Comparison of ENCODE assay signal across 31 cellular contexts in genomic region chr12:44640831-44641230, GRCh38.
"Had no signal": no experiment of that assay in that cellular context is flagged by ENCODE, and none has a peak within 500 bp of the region (broad histone marks: within the 10 kb centered on the region; RNA-seq: fewer than 3 reads in every experiment).

No MANE protein-coding gene starts in this region.

- H3K36me3 ChIP-seq: brain microvascular endothelial cell, esophagus muscularis mucosa, gastroesophageal sphincter, WERI-Rb-1 had no signal

- H3K9me3 ChIP-seq: esophagus muscularis mucosa, gastroesophageal sphincter had no signal

- DNase-seq: activated B cell treated with CpG ODN at 0.5 μM for 24 hours; activated CD4-positive, alpha-beta memory T cell treated with anti-CD3 and anti-CD28 coated beads, Interleukin-2, amount 10 ng/mL, durations not matched to agents 7 days and 5 days; activated CD4-positive, alpha-beta T cell treated with anti-CD3 and anti-CD28 coated beads for 1 hour; activated CD4-positive, alpha-beta T cell treated with anti-CD3 and anti-CD28 coated beads for 4 hours; activated CD4-positive, alpha-beta T cell treated with anti-CD3 and anti-CD28 coated beads, Interleukin-2, amount 10 ng/mL, durations not matched to agents 7 days and 5 days; activated CD4-positive, alpha-beta T cell treated with anti-CD3 and anti-CD28 coated beads, Interleukin-2, amount 50 U/mL, for 4 hours; activated CD8-positive, alpha-beta memory T cell treated with anti-CD3 and anti-CD28 coated beads, Interleukin-2, amount 50 U/mL, for 48 hours; activated gamma-delta T cell; activated naive CD4-positive, alpha-beta T cell; activated naive CD4-positive, alpha-beta T cell treated with anti-CD3 and anti-CD28 coated beads, Interleukin-2, amount 50 U/mL, for 16 hours; activated naive CD8-positive, alpha-beta T cell treated with anti-CD3 and anti-CD28 coated beads, Interleukin-2, amount 10 ng/mL, durations not matched to agents 7 days and 5 days; activated T-cell treated with anti-CD3 and anti-CD28 coated beads for 4 hours; activated T-cell treated with anti-CD3 and anti-CD28 coated beads, Interleukin-2, amount 50 U/mL, for 24 hours; activated T-cell treated with anti-CD3 and anti-CD28 coated beads, Interleukin-2, amount 50 U/mL, for 72 hours; amniotic stem cell; brain microvascular endothelial cell; cortex of kidney; dermis blood vessel endothelial cell; effector CD4-positive, alpha-beta T cell; effector memory CD8-positive, alpha-beta T cell; erythroblast; head of caudate nucleus; T-helper 1 cell; T-helper 17 cell; T1000; WERI-Rb-1 had no signal

- H3K27ac Mint-ChIP-seq: activated B cell treated with CpG ODN at 0.5 μM for 24 hours; activated CD4-positive, alpha-beta memory T cell treated with anti-CD3 and anti-CD28 coated beads, Interleukin-2, amount 10 ng/mL, durations not matched to agents 7 days and 5 days; activated CD4-positive, alpha-beta T cell treated with anti-CD3 and anti-CD28 coated beads, Interleukin-2, amount 10 ng/mL, durations not matched to agents 7 days and 5 days; activated naive CD8-positive, alpha-beta T cell treated with anti-CD3 and anti-CD28 coated beads, Interleukin-2, amount 10 ng/mL, durations not matched to agents 7 days and 5 days; activated T-cell treated with anti-CD3 and anti-CD28 coated beads, Interleukin-2, amount 50 U/mL, for 24 hours; activated T-cell treated with anti-CD3 and anti-CD28 coated beads, Interleukin-2, amount 50 U/mL, for 72 hours; effector memory CD8-positive, alpha-beta T cell; T-helper 17 cell; T-helper 2 cell treated with Interferon-gamma antibody and Interleukin-4, amounts not matched to agents 5 μg/mL and 100 μg/mL, for 36 hours had no signal

- H3K4me3 ChIP-seq: esophagus muscularis mucosa, gastroesophageal sphincter had no signal

- H3K27ac ChIP-seq: brain microvascular endothelial cell, esophagus muscularis mucosa, foreskin keratinocyte, gastroesophageal sphincter, WERI-Rb-1 had no signal

- H3K9me3 Mint-ChIP-seq: activated B cell treated with CpG ODN at 0.5 μM for 24 hours; activated CD4-positive, alpha-beta memory T cell treated with anti-CD3 and anti-CD28 coated beads, Interleukin-2, amount 10 ng/mL, durations not matched to agents 7 days and 5 days; activated CD4-positive, alpha-beta T cell treated with anti-CD3 and anti-CD28 coated beads, Interleukin-2, amount 10 ng/mL, durations not matched to agents 7 days and 5 days; activated T-cell treated with anti-CD3 and anti-CD28 coated beads, Interleukin-2, amount 50 U/mL, for 24 hours; activated T-cell treated with anti-CD3 and anti-CD28 coated beads, Interleukin-2, amount 50 U/mL, for 72 hours; central memory CD8-positive, alpha-beta T cell; effector memory CD8-positive, alpha-beta T cell; T-helper 2 cell treated with Interferon-gamma antibody and Interleukin-4, amounts not matched to agents 5 μg/mL and 100 μg/mL, for 36 hours had no signal

- ATAC-seq: activated T-cell treated with anti-CD3 and anti-CD28 coated beads, Interleukin-2, amount 50 U/mL, for 72 hours; effector memory CD8-positive, alpha-beta T cell; foreskin keratinocyte; gastroesophageal sphincter; T-helper 17 cell had no signal

- H3K4me3 Mint-ChIP-seq: activated B cell treated with CpG ODN at 0.5 μM for 24 hours; activated CD4-positive, alpha-beta memory T cell treated with anti-CD3 and anti-CD28 coated beads, Interleukin-2, amount 10 ng/mL, durations not matched to agents 7 days and 5 days; activated CD4-positive, alpha-beta T cell treated with anti-CD3 and anti-CD28 coated beads, Interleukin-2, amount 10 ng/mL, durations not matched to agents 7 days and 5 days; activated naive CD8-positive, alpha-beta T cell treated with anti-CD3 and anti-CD28 coated beads, Interleukin-2, amount 10 ng/mL, durations not matched to agents 7 days and 5 days; activated T-cell treated with anti-CD3 and anti-CD28 coated beads, Interleukin-2, amount 50 U/mL, for 24 hours; activated T-cell treated with anti-CD3 and anti-CD28 coated beads, Interleukin-2, amount 50 U/mL, for 72 hours; central memory CD8-positive, alpha-beta T cell; effector memory CD8-positive, alpha-beta T cell; T-helper 17 cell; T-helper 2 cell treated with Interferon-gamma antibody and Interleukin-4, amounts not matched to agents 5 μg/mL and 100 μg/mL, for 36 hours had no signal

- H3K27me3 Mint-ChIP-seq: activated B cell treated with CpG ODN at 0.5 μM for 24 hours; activated CD4-positive, alpha-beta memory T cell treated with anti-CD3 and anti-CD28 coated beads, Interleukin-2, amount 10 ng/mL, durations not matched to agents 7 days and 5 days; activated CD4-positive, alpha-beta T cell treated with anti-CD3 and anti-CD28 coated beads, Interleukin-2, amount 10 ng/mL, durations not matched to agents 7 days and 5 days; activated naive CD8-positive, alpha-beta T cell treated with anti-CD3 and anti-CD28 coated beads, Interleukin-2, amount 10 ng/mL, durations not matched to agents 7 days and 5 days; activated T-cell treated with anti-CD3 and anti-CD28 coated beads, Interleukin-2, amount 50 U/mL, for 24 hours; central memory CD8-positive, alpha-beta T cell; effector memory CD8-positive, alpha-beta T cell; T-helper 17 cell had no signal

- H3K27me3 ChIP-seq: brain microvascular endothelial cell, esophagus muscularis mucosa, foreskin keratinocyte, gastroesophageal sphincter had no signal

- H3K4me1 Mint-ChIP-seq: activated B cell treated with CpG ODN at 0.5 μM for 24 hours; activated CD4-positive, alpha-beta memory T cell treated with anti-CD3 and anti-CD28 coated beads, Interleukin-2, amount 10 ng/mL, durations not matched to agents 7 days and 5 days; activated CD4-positive, alpha-beta T cell treated with anti-CD3 and anti-CD28 coated beads, Interleukin-2, amount 10 ng/mL, durations not matched to agents 7 days and 5 days; activated naive CD8-positive, alpha-beta T cell treated with anti-CD3 and anti-CD28 coated beads, Interleukin-2, amount 10 ng/mL, durations not matched to agents 7 days and 5 days; central memory CD8-positive, alpha-beta T cell; T-helper 17 cell had no signal
